ENCODE assay signal across 21 cellular contexts in genomic region chr4:169094656-169095231, GRCh38.
"Had no signal": no experiment of that assay in that cellular context is flagged by ENCODE, and none has a peak within 500 bp of the region (broad histone marks: within the 10 kb centered on the region; RNA-seq: fewer than 3 reads in every experiment).

No MANE protein-coding gene starts in this region.

- H3K4me1 ChIP-seq: colonic mucosa, testis, uterus had no signal

- FAIRE-seq: bronchial epithelial cell, TTC549 had no signal

- H3K4me3 Mint-ChIP-seq: activated B cell treated with CpG ODN at 0.5 μM for 24 hours; activated CD4-positive, alpha-beta T cell treated with anti-CD3 and anti-CD28 coated beads for 36 hours; activated naive CD4-positive, alpha-beta T cell treated with anti-CD3 and anti-CD28 coated beads for 36 hours; activated naive CD8-positive, alpha-beta T cell treated with anti-CD3 and anti-CD28 coated beads, Interleukin-2, amount 10 ng/mL, durations not matched to agents 7 days and 5 days; activated T-cell treated with anti-CD3 and anti-CD28 coated beads, Interleukin-2, amount 50 U/mL, for 72 hours; natural killer cell had no signal

- H3K27me3 Mint-ChIP-seq: activated B cell treated with CpG ODN at 0.5 μM for 24 hours; activated CD4-positive, alpha-beta T cell treated with anti-CD3 and anti-CD28 coated beads for 36 hours; activated naive CD8-positive, alpha-beta T cell treated with anti-CD3 and anti-CD28 coated beads, Interleukin-2, amount 10 ng/mL, durations not matched to agents 7 days and 5 days had no signal

- ATAC-seq: activated CD4-positive, alpha-beta T cell treated with anti-CD3 and anti-CD28 coated beads for 36 hours; activated T-cell treated with anti-CD3 and anti-CD28 coated beads, Interleukin-2, amount 50 U/mL, for 72 hours; natural killer cell had no signal

- DNase-seq: activated B cell treated with CpG ODN at 0.5 μM for 24 hours; activated CD4-positive, alpha-beta T cell treated with anti-CD3 and anti-CD28 coated beads for 36 hours; activated CD4-positive, alpha-beta T cell treated with anti-CD3 and anti-CD28 coated beads, Interleukin-2, amount 50 U/mL, for 48 hours; activated effector memory CD4-positive, alpha-beta T cell treated with Interleukin-2 at 50 U/mL for 16 hours; activated naive CD4-positive, alpha-beta T cell treated with anti-CD3 and anti-CD28 coated beads for 36 hours; activated naive CD8-positive, alpha-beta T cell treated with anti-CD3 and anti-CD28 coated beads, Interleukin-2, amount 10 ng/mL, durations not matched to agents 7 days and 5 days; activated T-cell treated with anti-CD3 and anti-CD28 coated beads, Interleukin-2, amount 50 U/mL, for 72 hours; amygdala; colonic mucosa; left ventricle myocardium inferior; natural killer cell; ovary; stimulated activated CD4-positive, alpha-beta T cell treated with anti-CD3 and anti-CD28 coated beads, Interleukin-2, amount 100 ng/mL, for 48 hours; stimulated activated CD8-positive, alpha-beta memory T cell treated with anti-CD3 and anti-CD28 coated beads, Interleukin-4, amount 100 ng/mL, for 48 hours; stimulated activated naive CD4-positive, alpha-beta T cell; testis; trophoblast cell; uterus had no signal

- H3K36me3 Mint-ChIP-seq: activated naive CD8-positive, alpha-beta T cell treated with anti-CD3 and anti-CD28 coated beads, Interleukin-2, amount 10 ng/mL, durations not matched to agents 7 days and 5 days had no signal

- H3K27ac Mint-ChIP-seq: activated B cell treated with CpG ODN at 0.5 μM for 24 hours; activated CD4-positive, alpha-beta T cell treated with anti-CD3 and anti-CD28 coated beads for 36 hours; activated naive CD4-positive, alpha-beta T cell treated with anti-CD3 and anti-CD28 coated beads for 36 hours; activated naive CD8-positive, alpha-beta T cell treated with anti-CD3 and anti-CD28 coated beads, Interleukin-2, amount 10 ng/mL, durations not matched to agents 7 days and 5 days; activated T-cell treated with anti-CD3 and anti-CD28 coated beads, Interleukin-2, amount 50 U/mL, for 72 hours; natural killer cell had no signal

- H3K4me1 Mint-ChIP-seq: activated CD4-positive, alpha-beta T cell treated with anti-CD3 and anti-CD28 coated beads for 36 hours; activated naive CD8-positive, alpha-beta T cell treated with anti-CD3 and anti-CD28 coated beads, Interleukin-2, amount 10 ng/mL, durations not matched to agents 7 days and 5 days had no signal

- H3K27me3 ChIP-seq: colonic mucosa, ovary, testis, uterus had no signal

- H3K4me3 ChIP-seq: colonic mucosa, left ventricle myocardium inferior, ovary, prostate gland, testis, uterus had no signal

- H3K36me3 ChIP-seq: colonic mucosa, ovary, prostate gland, uterus had no signal

- H3K27ac ChIP-seq: colonic mucosa, left ventricle myocardium inferior, ovary, testis, uterus had no signal

- H3K9me3 ChIP-seq: colonic mucosa, ovary, prostate gland, testis, uterus had no signal
